Comparison of ENCODE assay signal across 8 cellular contexts in genomic region chr15:66294157-66294931, GRCh38. TPM values are rescaled to one million over a fixed set of nuclear protein-coding genes. Genes with fewer than 3 reads are reported as not detected.
A peak's percentile ranks its signal among the peaks of the same experiment; 100 is the strongest.
DNase-seq lines count a peak whose midpoint lies in the region; ATAC-seq and TF ChIP-seq lines count a peak whose summit lies in the region.

No MANE protein-coding gene starts in this region.

- WGBS in smooth muscle cell (ENCODE audit: low lambda C conversion rate): 4% methylated on average over 16 of the region's 16 CpGs

- peak; percentile 24 for DNase-seq in BE2C
- DNase-seq in OCI-M1 (lab: John Stamatoyannopoulos, UW): peak; percentile 68
- peak; percentile 39 for DNase-seq in brain microvascular endothelial cell
- peak; percentile 29 for DNase-seq in iPS-NIHi11 (ENCODE audit: low spot score)
- DNase-seq in smooth muscle cell (lab: John Stamatoyannopoulos, UW; ENCODE audit: unreplicated experiment): no peak
- no peak for DNase-seq in ureter (ENCODE audit: low spot score)

- H4K20me1 ChIP-seq in smooth muscle cell (ENCODE audit: low read depth): no peaks in the 10 kb centered on the region

- H3K9ac ChIP-seq in smooth muscle cell (ENCODE audit: low read depth): peak overlapping the region; percentile 62

- peak overlapping the region; percentile 96 for H3K4me2 ChIP-seq in smooth muscle cell

- no peak for TF ChIP-seq CTCF in BE2C (IDR thresholded peaks at IDR 0.05; ENCODE audit: low read depth, low read length)
- TF ChIP-seq CTCF in brain microvascular endothelial cell (IDR thresholded peaks at IDR 0.05; ENCODE audit: low read depth, low read length, missing control alignments): no peak
- no peak for TF ChIP-seq CTCF in smooth muscle cell (IDR thresholded peaks at IDR 0.05; ENCODE audit: borderline replicate concordance, insufficient read depth, poor library complexity, severe bottlenecking)

- peaks cover 17% of the 10 kb centered on the region for H3K79me2 ChIP-seq in smooth muscle cell (ENCODE audit: low read depth)

- H3K4me1 ChIP-seq in BE2C (peaks cover 14% of the 10 kb centered on the region; the same call in 1 of the 2 replicates), smooth muscle cell (ENCODE audit: low read depth) (peaks cover 25% of the 10 kb centered on the region)

- H3K36me3 ChIP-seq in BE2C (peaks cover 3% of the 10 kb centered on the region; the same call in 1 of the 2 replicates), brain microvascular endothelial cell (replicated peaks) (no peaks in the 10 kb centered on the region), smooth muscle cell (ENCODE audit: low read depth) (no peaks in the 10 kb centered on the region)

- H3K27me3 ChIP-seq in BE2C: no peaks in the 10 kb centered on the region
- H3K27me3 ChIP-seq in brain microvascular endothelial cell (replicated peaks): no peaks in the 10 kb centered on the region
- H3K27me3 ChIP-seq in smooth muscle cell (ENCODE audit: low read depth): no peaks in the 10 kb centered on the region

- peak overlapping the region; percentile 94 for H2AFZ ChIP-seq in smooth muscle cell (ENCODE audit: low read depth)

- peak overlapping the region; percentile 38 for H3K27ac ChIP-seq in brain microvascular endothelial cell
- peak overlapping the region; percentile 52 for H3K27ac ChIP-seq in smooth muscle cell (ENCODE audit: low read depth)

- in situ Hi-C loops in brain microvascular endothelial cell (cut with HindIII; ENCODE audit: low pct_ligation_motif_present, low sequenced_read_pairs): no loop called here

- H3K4me3 ChIP-seq in BE2C (ENCODE audit: low read depth, low read length) (peak overlapping the region; percentile 72), brain microvascular endothelial cell (ENCODE audit: low read depth, low read length) (peak overlapping the region; percentile 61), smooth muscle cell (peak overlapping the region; percentile 75)

- H3F3A ChIP-seq in smooth muscle cell (ENCODE audit: low read depth): peaks cover 10% of the 10 kb centered on the region

- ATAC-seq in GM18498 (IDR thresholded peaks at IDR 0.05; ENCODE audit: unreplicated experiment): peak; percentile 40
- ATAC-seq in HG03280 (IDR thresholded peaks at IDR 0.05; ENCODE audit: unreplicated experiment): peak; percentile 19

- no peaks in the 10 kb centered on the region for H3K9me3 ChIP-seq in BE2C
- no peaks in the 10 kb centered on the region for H3K9me3 ChIP-seq in smooth muscle cell (replicated peaks; ENCODE audit: low read depth)

RNA-seq across cellular contexts. Expression of gene DIS3L, which starts 1.0 kb away (rescaled TPM):
- 13.8 TPM for polyA plus RNA-seq in BE2C (2012; ENCODE audit: insufficient read depth, insufficient read length, low read depth)
- total RNA-seq in smooth muscle cell: 15.2 and 15.4 TPM in 2 replicates
- polyA plus RNA-seq in smooth muscle cell: 10.5 and 17.0 TPM in 2 replicates
- 30.9 TPM for total RNA-seq in ureter

RNA-seq across cellular contexts. Expression of gene MEGF11, which starts 40.8 kb away (rescaled TPM):
- 9.6 TPM for polyA plus RNA-seq in BE2C (2012; ENCODE audit: insufficient read depth, insufficient read length, low read depth)
- total RNA-seq in smooth muscle cell: not detected in 2 replicates
- 0.08 and 0.40 TPM in 2 replicates for polyA plus RNA-seq in smooth muscle cell
- total RNA-seq in ureter: not detected

Comparison
In these comparisons a context has a peak if more than half of its experiments do, and no peak if none do; other contexts are left out.
1. DNase-seq: peak in BE2C (single experiment), OCI-M1 (single experiment), brain microvascular endothelial cell (single experiment) and iPS-NIHi11 (single experiment); none in smooth muscle cell (single experiment) and ureter (single experiment).
2. Peak in every context shown above with its lines, with median percentiles within 50 percentile points of each other: H3K4me3 ChIP-seq.